21 cellular contexts compared by ENCODE assay signal in genomic region chr17:4959261-4959965, GRCh38. TPM values are rescaled to one million over a fixed set of nuclear protein-coding genes. Genes with fewer than 3 reads are reported as not detected.
DNase-seq lines count a peak whose midpoint lies in the region; FAIRE-seq and TF ChIP-seq lines count a peak whose summit lies in the region.
"Had no signal": no experiment of that assay in that cellular context is flagged by ENCODE, and none has a peak within 500 bp of the region (broad histone marks: within the 10 kb centered on the region; RNA-seq: fewer than 3 reads in every experiment).

No MANE protein-coding gene starts in this region.

- no peaks in the 10 kb centered on the region for H4K20me1 ChIP-seq in Loucy (ENCODE audit: insufficient read depth, low read length, poor library complexity, severe bottlenecking)
- H4K20me1 ChIP-seq in H1 (replicated peaks in 1 of 2; ENCODE audit: control insufficient read depth in 1 of 2, insufficient read depth in 2 of 2, low read length in 2 of 2), result peaks cover 0 to 3% of the 10 kb centered on the region in 2 experiments
- no peaks in the 10 kb centered on the region for H4K20me1 ChIP-seq in PC-9 (ENCODE audit: insufficient read depth)
- H4K20me1 ChIP-seq in GM23248 (ENCODE audit: insufficient read depth), result no peaks in the 10 kb centered on the region

- H3K9ac ChIP-seq in Loucy (ENCODE audit: low read depth, low read length, poor library complexity, severe bottlenecking), result peak overlapping the region; percentile 43
- no peak overlapping the region for H3K9ac ChIP-seq in H1 (replicated peaks in 1 of 4; ENCODE audit: extremely low read depth in 1 of 4, low read depth in 3 of 4, low read length in 3 of 4)
- no peak overlapping the region for H3K9ac ChIP-seq in GM23248
- H3K9ac ChIP-seq: parathyroid adenoma had no signal

- no peaks in the 10 kb centered on the region for H3K4me1 Mint-ChIP-seq in Calu3 (ENCODE audit: low read depth, unreplicated experiment)
- no peaks in the 10 kb centered on the region for H3K4me1 Mint-ChIP-seq in progenitor cell of endocrine pancreas (ENCODE audit: low read depth)

- H3K4ac ChIP-seq in H1 (replicated peaks; ENCODE audit: insufficient read length, low read depth, low read length), result no peak overlapping the region

- H2AFZ ChIP-seq in Loucy (ENCODE audit: low read length) (no peak overlapping the region), H1 (ENCODE audit: low read length) (no peak overlapping the region), PC-9 (no peak overlapping the region), GM23248 (no peak overlapping the region)
- H2AFZ ChIP-seq: GM23338, parathyroid adenoma had no signal

- H3K4me2 ChIP-seq in Loucy (ENCODE audit: low read depth, low read length, poor library complexity, severe bottlenecking) (peak overlapping the region; percentile 59), H1 (ENCODE audit: insufficient read depth in 1 of 2, low read depth in 2 of 2, low read length in 2 of 2) (no peak overlapping the region), PC-9 (no peak overlapping the region), GM23248 (ENCODE audit: unreplicated experiment) (no peak overlapping the region)
- H3K4me2 ChIP-seq: GM23338 had no signal

- TF ChIP-seq RAD21 in H1 (IDR thresholded peaks at IDR 0.05 in 1 of 2, conservative IDR thresholded peaks at IDR 0.05 in 1 of 2; ENCODE audit: low read depth in 2 of 2, low read length in 2 of 2), result no peak

- no peak overlapping the region for H3K18ac ChIP-seq in H1 (ENCODE audit: extremely low read depth, low read length)

- H2AK5ac ChIP-seq in H1 (ENCODE audit: low read depth, low read length), result no peak overlapping the region

- in situ Hi-C loops in GM23248 (cut with MboI), result no loop called here

- TF ChIP-seq POLR2A in H1 (IDR thresholded peaks at IDR 0.05; ENCODE audit: control extremely low read depth in 1 of 2, low read depth in 2 of 2, low read length in 2 of 2), result no peak

- H2BK5ac ChIP-seq in H1 (ENCODE audit: low read depth, low read length), result 0 out of 2 replicates have a peak overlapping the region, but pooled peaks have one; percentile 60

- H2BK12ac ChIP-seq in H1 (ENCODE audit: low read depth, low read length), result peak overlapping the region; percentile 60; the same call in 1 of the 2 replicates

- H3F3A ChIP-seq in Loucy (ENCODE audit: low read depth) (0 out of 2 replicates have a peak, but pooled peaks cover 3% of the 10 kb centered on the region), PC-9 (ENCODE audit: insufficient read depth, low read depth) (peaks cover 16% of the 10 kb centered on the region; the same call in 1 of the 2 replicates), GM23248 (ENCODE audit: insufficient read depth) (0 out of 2 replicates have a peak, but pooled peaks cover under 1% of the 10 kb centered on the region)

- no peak overlapping the region for H3K27ac Mint-ChIP-seq in Calu3 (ENCODE audit: unreplicated experiment)
- H3K27ac Mint-ChIP-seq in progenitor cell of endocrine pancreas, result peak overlapping the region; percentile 47
- H3K27ac Mint-ChIP-seq: activated CD4-positive, alpha-beta memory T cell treated with anti-CD3 and anti-CD28 coated beads for 36 hours; GM23338; natural killer cell had no signal

- H2BK15ac ChIP-seq in H1 (ENCODE audit: low read length), result no peak overlapping the region

- H3K56ac ChIP-seq in H1 (replicated peaks; ENCODE audit: insufficient read length, low read depth, low read length), result no peak overlapping the region

- no peak overlapping the region for H4K5ac ChIP-seq in H1 (ENCODE audit: insufficient read length, low read depth, low read length)

- H2BK120ac ChIP-seq in H1 (replicated peaks; ENCODE audit: low read depth, low read length), result no peak overlapping the region

- H3K4me3 Mint-ChIP-seq in Calu3 (ENCODE audit: low read depth, unreplicated experiment) (no peak overlapping the region), progenitor cell of endocrine pancreas (ENCODE audit: low read depth) (no peak overlapping the region)
- H3K4me3 Mint-ChIP-seq: activated CD4-positive, alpha-beta memory T cell treated with anti-CD3 and anti-CD28 coated beads for 36 hours; GM23338; natural killer cell had no signal

- H3K4me3 ChIP-seq in Loucy (ENCODE audit: low read length, poor library complexity, severe bottlenecking) (peak overlapping the region; percentile 34), H1 (ENCODE audit: extremely low read depth in 1 of 4, insufficient read depth in 2 of 4, low read depth in 3 of 4, low read length in 4 of 4) (no peak overlapping the region), PC-9 (no peak overlapping the region), GM23248 (no peak overlapping the region)
- H3K4me3 ChIP-seq: adrenal gland, coronary artery, GM23338, heart left ventricle, thoracic aorta had no signal

- no peak overlapping the region for H3K27ac ChIP-seq in H1 (ENCODE audit: low read depth, low read length)
- no peak overlapping the region for H3K27ac ChIP-seq in PC-9
- no peak overlapping the region for H3K27ac ChIP-seq in GM23248
- H3K27ac ChIP-seq: adrenal gland, brain microvascular endothelial cell, coronary artery, parathyroid adenoma, thoracic aorta had no signal

- H4K91ac ChIP-seq in H1 (replicated peaks; ENCODE audit: insufficient read length, low read length), result no peak overlapping the region

- no peak for FAIRE-seq in H1 (lab: Jason Lieb, UNC)

- WGBS in H1 (ENCODE audit: extremely low coverage in 1 of 2, insufficient coverage in 1 of 2, insufficient read length in 1 of 2, insufficient replicate concordance in 2 of 2, low coverage in 1 of 2, low lambda C conversion rate in 2 of 2, missing lambda C conversion rate in 1 of 2), 2 experiments, result 87% methylated on average over 16 of the region's 18 CpGs; no CpG with 5 or more reads in 1 of the 2 experiments
- 82 to 83% methylated on average over 16 to 18 of the region's 18 CpGs for WGBS in GM23248 (ENCODE audit: low coverage in 1 of 2, low lambda C conversion rate in 2 of 2, missing lambda C conversion rate in 2 of 2), 2 experiments

- H3K4me1 ChIP-seq in Loucy (ENCODE audit: insufficient read depth, low read length, poor library complexity, severe bottlenecking), result peaks cover 20% of the 10 kb centered on the region
- peaks cover 0 to 10% (median 4%) of the 10 kb centered on the region in 4 experiments; a peak in 4 of 7 replicates for H3K4me1 ChIP-seq in H1 (replicated peaks in 1 of 4; ENCODE audit: control insufficient read depth in 3 of 4, insufficient read depth in 4 of 4, low read length in 3 of 4)
- H3K4me1 ChIP-seq in PC-9 (replicated peaks; ENCODE audit: insufficient read depth), result no peaks in the 10 kb centered on the region
- no peaks in the 10 kb centered on the region for H3K4me1 ChIP-seq in GM23248 (ENCODE audit: insufficient read depth)
- H3K4me1 ChIP-seq: adrenal gland had no signal

- TF ChIP-seq EP300 in H1 (IDR thresholded peaks at IDR 0.05; ENCODE audit: borderline replicate concordance in 1 of 2, low read depth in 2 of 2, low read length in 2 of 2), result no peak

- no peak overlapping the region for H3K23ac ChIP-seq in H1 (ENCODE audit: insufficient read length)

- no peaks in the 10 kb centered on the region; the same call in 1 of the 2 replicates for H3K36me3 ChIP-seq in Loucy (ENCODE audit: insufficient read depth, low read length)
- peaks cover 0 to 2% (median 0%) of the 10 kb centered on the region in 4 experiments; a peak in 2 of 8 replicates for H3K36me3 ChIP-seq in H1 (ENCODE audit: control insufficient read depth in 2 of 4, insufficient read depth in 4 of 4, low read length in 3 of 4)
- no peaks in the 10 kb centered on the region for H3K36me3 ChIP-seq in PC-9 (ENCODE audit: low read depth)
- peaks cover 14% of the 10 kb centered on the region; the same call in 1 of the 2 replicates for H3K36me3 ChIP-seq in GM23248 (ENCODE audit: low read depth)

- TSS peak; percentile 64 for BruUV-seq in Calu3 (replicated peaks; lab: Mats Ljungman, UMichigan)
- BruUV-seq in PC-9 (replicated peaks; lab: Mats Ljungman, UMichigan), result no TSS peak

- no peaks in the 10 kb centered on the region for H3K23me2 ChIP-seq in H1 (ENCODE audit: low read depth, low read length)

- peaks cover 2% of the 10 kb centered on the region for H3K9me3 Mint-ChIP-seq in Calu3 (ENCODE audit: low read depth, unreplicated experiment)
- no peaks in the 10 kb centered on the region for H3K9me3 Mint-ChIP-seq in progenitor cell of endocrine pancreas (ENCODE audit: low read depth)
- H3K9me3 Mint-ChIP-seq: activated CD4-positive, alpha-beta memory T cell treated with anti-CD3 and anti-CD28 coated beads for 36 hours; natural killer cell had no signal

- DNase-seq in Calu3 (no peak), H1 (ENCODE audit: low read depth in 1 of 2, low spot score in 2 of 2) (no peak), progenitor cell of endocrine pancreas (ENCODE audit: low spot score, unreplicated experiment) (no peak), PC-9 (no peak), GM23248 (no peak), HT-29 (ENCODE audit: low spot score) (no peak)
- DNase-seq: activated CD4-positive, alpha-beta memory T cell treated with anti-CD3 and anti-CD28 coated beads for 36 hours; activated CD4-positive, CD25-positive, alpha-beta regulatory T cell; activated effector memory CD4-positive, alpha-beta T cell treated with anti-CD3 and anti-CD28 coated beads, Interleukin-2, amount 50 U/mL, for 16 hours; adrenal gland; brain microvascular endothelial cell; natural killer cell; NCI-H2081 treated with DMSO at 0.1 percent for 48 hours; NCI-H510A; NK-92 treated with Interleukin-12 subunit alpha and Interleukin-12 subunit beta, amount 100 ng/mL, for 24 hours had no signal

- CTCF ChIA-PET in Calu3 (lab: Charles Lee) (no interaction called here), H1 (lab: Charles Lee; ENCODE audit: partially characterized antibody) (interaction anchor here (1.3 kb wide), 1 partner anchor 19 kb away, joined by 4 read pairs; no protein-coding TSS in a partner anchor), PC-9 (lab: Charles Lee) (no interaction called here)

- peaks cover 28% of the 10 kb centered on the region for H3K36me3 Mint-ChIP-seq in Calu3 (ENCODE audit: insufficient read depth, unreplicated experiment)
- H3K36me3 Mint-ChIP-seq in progenitor cell of endocrine pancreas (ENCODE audit: insufficient read depth), result peaks cover 8% of the 10 kb centered on the region
- H3K36me3 Mint-ChIP-seq: natural killer cell had no signal

- no peaks in the 10 kb centered on the region for H3K79me2 ChIP-seq in Loucy (ENCODE audit: insufficient read depth, low read length)
- H3K79me2 ChIP-seq in H1 (ENCODE audit: control insufficient read depth in 1 of 2, insufficient read depth in 2 of 2, low read length in 2 of 2), result no peaks in the 10 kb centered on the region
- no peaks in the 10 kb centered on the region for H3K79me2 ChIP-seq in PC-9 (ENCODE audit: low read depth)
- peaks cover 6% of the 10 kb centered on the region; the same call in 1 of the 2 replicates for H3K79me2 ChIP-seq in GM23248 (ENCODE audit: insufficient read depth)

- H2BK20ac ChIP-seq in H1 (ENCODE audit: low read length), result no peak overlapping the region

- H3K27me3 Mint-ChIP-seq in Calu3 (ENCODE audit: unreplicated experiment), result no peaks in the 10 kb centered on the region
- H3K27me3 Mint-ChIP-seq in progenitor cell of endocrine pancreas, result no peaks in the 10 kb centered on the region
- H3K27me3 Mint-ChIP-seq: activated CD4-positive, alpha-beta memory T cell treated with anti-CD3 and anti-CD28 coated beads for 36 hours had no signal

- POLR2A ChIA-PET in H1 (lab: Charles Lee; ENCODE audit: partially characterized antibody), result interaction anchor here (0.6 to 32.4 kb wide), 5 partner anchors 1 to 256 kb away, joined by 3 to 987 read pairs (median 4); partner anchors contain the start of genes ENO3, PFN1, RNF167 and SLC25A11
- POLR2A ChIA-PET in PC-9 (lab: Charles Lee; ENCODE audit: unreplicated experiment), result interaction anchor here (0.6 kb wide), 1 partner anchor 100 kb away, joined by 4 read pairs; no protein-coding TSS in a partner anchor

- 0 out of 2 replicates have a peak, but pooled peaks cover 2% of the 10 kb centered on the region for H3K79me1 ChIP-seq in H1 (ENCODE audit: low read depth, low read length)

- TF ChIP-seq CTCF in Calu3 (IDR thresholded peaks at IDR 0.05; ENCODE audit: unreplicated experiment) (no peak), Loucy (conservative IDR thresholded peaks at IDR 0.05; ENCODE audit: low read length) (no peak), H1 (IDR thresholded peaks at IDR 0.05; ENCODE audit: control extremely low read depth in 1 of 3, insufficient read depth in 1 of 3, low read depth in 1 of 3, low read length in 3 of 3) (no peak), progenitor cell of endocrine pancreas (IDR thresholded peaks at IDR 0.05; ENCODE audit: unreplicated experiment) (no peak), PC-9 (conservative IDR thresholded peaks at IDR 0.05) (no peak)

- H3K9me3 ChIP-seq in Loucy (ENCODE audit: insufficient read depth, low read depth, low read length) (no peaks in the 10 kb centered on the region), H1 (ENCODE audit: insufficient read depth in 2 of 2, low read depth in 1 of 2, low read length in 1 of 2) (no peaks in the 10 kb centered on the region), PC-9 (ENCODE audit: insufficient read depth, low read depth) (no peaks in the 10 kb centered on the region), GM23248 (ENCODE audit: low read depth) (no peaks in the 10 kb centered on the region)
- H3K9me3 ChIP-seq: adrenal gland, heart left ventricle, thoracic aorta had no signal

- no peak overlapping the region for H4K8ac ChIP-seq in H1 (ENCODE audit: extremely low read depth, insufficient read depth, low read length)

- no peak overlapping the region for H3K14ac ChIP-seq in H1 (ENCODE audit: insufficient read length)

- H3K27me3 ChIP-seq in Loucy (ENCODE audit: insufficient read depth, low read length, poor library complexity, severe bottlenecking) (no peaks in the 10 kb centered on the region), H1 (replicated peaks in 1 of 4; ENCODE audit: control insufficient read depth in 3 of 4, extremely low read depth in 1 of 4, insufficient read depth in 3 of 4, low read length in 3 of 4) (no peaks in the 10 kb centered on the region), PC-9 (ENCODE audit: insufficient read depth, low read depth) (no peaks in the 10 kb centered on the region), GM23248 (replicated peaks; ENCODE audit: insufficient read depth) (no peaks in the 10 kb centered on the region)
- H3K27me3 ChIP-seq: adrenal gland, brain microvascular endothelial cell, heart left ventricle had no signal

- intact Hi-C loops in Calu3 (cut with micrococcal nuclease; ENCODE audit: unreplicated experiment), result no loop called here
- intact Hi-C loops in PC-9 (cut with micrococcal nuclease; ENCODE audit: unreplicated experiment), result no loop called here

- H3K9me2 ChIP-seq in Loucy (replicated peaks; ENCODE audit: low read depth, low read length) (no peaks in the 10 kb centered on the region), PC-9 (ENCODE audit: insufficient read depth) (no peaks in the 10 kb centered on the region), GM23248 (ENCODE audit: insufficient read depth) (no peaks in the 10 kb centered on the region)

RNA-seq across cellular contexts. Expression of gene SPAG7, which starts 8.2 kb away (rescaled TPM):
- total RNA-seq in Calu3 (2022), result 34.3 and 34.9 TPM in 2 replicates
- total RNA-seq in H1 (2021; fragmentation: NEBNext Ultra II Directional; extraction: Animal tissue kit (Norgen Biotek cat#: 25700)), result 81.9 and 83.6 TPM in 2 replicates
- polyA plus RNA-seq in H1 (2011; rRNA removed), result 74.2 and 82.1 TPM in 2 replicates
- 133 TPM for polyA plus RNA-seq in H1 (2011; cell fraction: cytosol; rRNA removed)
- polyA plus RNA-seq in H1 (2011; cell fraction: nucleus; rRNA removed), result 62.7 TPM
- polyA plus RNA-seq in H1 (2012, experiment 1 of 2), result 74.8 to 109 TPM (median 102 TPM) in 4 replicates
- polyA plus RNA-seq in H1 (2012, experiment 2 of 2), result 70.1 TPM
- polyA plus RNA-seq in H1 (2013, experiment 1 of 2), result 60.5 TPM
- 60.7 TPM for polyA plus RNA-seq in H1 (2013, experiment 2 of 2)
- 24.3 and 26.5 TPM in 2 replicates for polyA minus RNA-seq in H1 (2011; rRNA and poly(A)+ RNA removed)
- polyA minus RNA-seq in H1 (2011; cell fraction: cytosol; rRNA and poly(A)+ RNA removed), result 22.8 TPM
- polyA minus RNA-seq in H1 (2011; cell fraction: nucleus; rRNA and poly(A)+ RNA removed), result 21.9 TPM
- 70.3 and 71.4 TPM in 2 replicates for total RNA-seq in progenitor cell of endocrine pancreas
- 40.3 and 40.4 TPM in 2 replicates for total RNA-seq in PC-9 (2021)
- 39.1 and 43.1 TPM in 2 replicates for total RNA-seq in GM23248 (2014; rRNA removed; shearing (Covaris generic))
- polyA plus RNA-seq in GM23248 (2016; fragmentation: Nextera tagmentation; extraction: Ambion mirVana), result 97.7 and 107 TPM in 2 replicates
- total RNA-seq in HT-29 (2014; rRNA removed; shearing (Covaris generic)), result 20.0 and 25.7 TPM in 2 replicates

RNA-seq across cellular contexts. Expression of gene ENO3, which starts 8.5 kb away (rescaled TPM):
- total RNA-seq in Calu3 (2022), result 12.3 and 12.9 TPM in 2 replicates
- 24.1 and 25.7 TPM in 2 replicates for total RNA-seq in H1 (2021; fragmentation: NEBNext Ultra II Directional; extraction: Animal tissue kit (Norgen Biotek cat#: 25700))
- 25.0 and 36.4 TPM in 2 replicates for polyA plus RNA-seq in H1 (2011; rRNA removed)
- polyA plus RNA-seq in H1 (2011; cell fraction: cytosol; rRNA removed), result 40.3 TPM
- polyA plus RNA-seq in H1 (2011; cell fraction: nucleus; rRNA removed), result 152 TPM
- 25.0 to 36.7 TPM (median 34.0 TPM) in 4 replicates for polyA plus RNA-seq in H1 (2012, experiment 1 of 2)
- 31.1 TPM for polyA plus RNA-seq in H1 (2012, experiment 2 of 2)
- polyA plus RNA-seq in H1 (2013, experiment 1 of 2), result 19.9 TPM
- 16.5 TPM for polyA plus RNA-seq in H1 (2013, experiment 2 of 2)
- 14.4 and 17.4 TPM in 2 replicates for polyA minus RNA-seq in H1 (2011; rRNA and poly(A)+ RNA removed)
- polyA minus RNA-seq in H1 (2011; cell fraction: cytosol; rRNA and poly(A)+ RNA removed), result 12.0 TPM
- polyA minus RNA-seq in H1 (2011; cell fraction: nucleus; rRNA and poly(A)+ RNA removed), result 20.1 TPM
- 23.4 and 25.8 TPM in 2 replicates for total RNA-seq in progenitor cell of endocrine pancreas
- 29.0 and 37.2 TPM in 2 replicates for total RNA-seq in PC-9 (2021)
- total RNA-seq in GM23248 (2014; rRNA removed; shearing (Covaris generic)), result 0.38 and 1.2 TPM in 2 replicates
- 3.2 and 4.1 TPM in 2 replicates for polyA plus RNA-seq in GM23248 (2016; fragmentation: Nextera tagmentation; extraction: Ambion mirVana)
- 2.8 and 4.7 TPM in 2 replicates for total RNA-seq in HT-29 (2014; rRNA removed; shearing (Covaris generic))

RNA-seq across cellular contexts. Expression of gene PFN1, which starts 11.1 kb away (rescaled TPM):
- total RNA-seq in Calu3 (2022) (580 and 605 TPM in 2 replicates), progenitor cell of endocrine pancreas (372 and 404 TPM in 2 replicates), PC-9 (2021) (1,101 and 1,459 TPM in 2 replicates)
- 1,355 and 1,387 TPM in 2 replicates for total RNA-seq in H1 (2021; fragmentation: NEBNext Ultra II Directional; extraction: Animal tissue kit (Norgen Biotek cat#: 25700))
- polyA plus RNA-seq in H1 (2011; rRNA removed) (1,949 and 2,147 TPM in 2 replicates), GM23248 (2016; fragmentation: Nextera tagmentation; extraction: Ambion mirVana) (2,247 and 2,282 TPM in 2 replicates)
- polyA plus RNA-seq in H1 (2011; cell fraction: cytosol; rRNA removed), result 1,309 TPM
- polyA plus RNA-seq in H1 (2011; cell fraction: nucleus; rRNA removed), result 1,023 TPM
- polyA plus RNA-seq in H1 (2012, experiment 1 of 2), result 1,911 to 2,058 TPM (median 2,001 TPM) in 4 replicates
- 2,250 TPM for polyA plus RNA-seq in H1 (2012, experiment 2 of 2)
- polyA plus RNA-seq in H1 (2013, experiment 1 of 2), result 1,621 TPM
- 1,713 TPM for polyA plus RNA-seq in H1 (2013, experiment 2 of 2)
- 375 and 437 TPM in 2 replicates for polyA minus RNA-seq in H1 (2011; rRNA and poly(A)+ RNA removed)
- polyA minus RNA-seq in H1 (2011; cell fraction: cytosol; rRNA and poly(A)+ RNA removed), result 1,836 TPM
- 497 TPM for polyA minus RNA-seq in H1 (2011; cell fraction: nucleus; rRNA and poly(A)+ RNA removed)
- 621 and 886 TPM in 2 replicates for total RNA-seq in GM23248 (2014; rRNA removed; shearing (Covaris generic))
- total RNA-seq in HT-29 (2014; rRNA removed; shearing (Covaris generic)), result 2,317 and 2,656 TPM in 2 replicates

RNA-seq across cellular contexts. Expression of gene RNF167, which starts 19.3 kb away (rescaled TPM):
- total RNA-seq in Calu3 (2022) (65.2 and 77.0 TPM in 2 replicates), progenitor cell of endocrine pancreas (97.4 and 106 TPM in 2 replicates), PC-9 (2021) (122 and 135 TPM in 2 replicates)
- 140 and 147 TPM in 2 replicates for total RNA-seq in H1 (2021; fragmentation: NEBNext Ultra II Directional; extraction: Animal tissue kit (Norgen Biotek cat#: 25700))
- polyA plus RNA-seq in H1 (2011; rRNA removed) (281 and 284 TPM in 2 replicates), GM23248 (2016; fragmentation: Nextera tagmentation; extraction: Ambion mirVana) (34.2 and 36.6 TPM in 2 replicates)
- 157 TPM for polyA plus RNA-seq in H1 (2011; cell fraction: cytosol; rRNA removed)
- 259 TPM for polyA plus RNA-seq in H1 (2011; cell fraction: nucleus; rRNA removed)
- 183 to 210 TPM (median 196 TPM) in 4 replicates for polyA plus RNA-seq in H1 (2012, experiment 1 of 2)
- polyA plus RNA-seq in H1 (2012, experiment 2 of 2), result 259 TPM
- polyA plus RNA-seq in H1 (2013, experiment 1 of 2), result 230 TPM
- polyA plus RNA-seq in H1 (2013, experiment 2 of 2), result 261 TPM
- polyA minus RNA-seq in H1 (2011; rRNA and poly(A)+ RNA removed), result 107 and 125 TPM in 2 replicates
- 101 TPM for polyA minus RNA-seq in H1 (2011; cell fraction: cytosol; rRNA and poly(A)+ RNA removed)
- polyA minus RNA-seq in H1 (2011; cell fraction: nucleus; rRNA and poly(A)+ RNA removed), result 69.3 TPM
- total RNA-seq in GM23248 (2014; rRNA removed; shearing (Covaris generic)), result 19.8 and 31.7 TPM in 2 replicates
- 51.1 and 62.9 TPM in 2 replicates for total RNA-seq in HT-29 (2014; rRNA removed; shearing (Covaris generic))

RNA-seq across cellular contexts. Expression of gene SLC25A11, which starts 19.6 kb away (rescaled TPM):
- 37.7 and 38.4 TPM in 2 replicates for total RNA-seq in Calu3 (2022)
- 55.9 and 65.2 TPM in 2 replicates for total RNA-seq in H1 (2021; fragmentation: NEBNext Ultra II Directional; extraction: Animal tissue kit (Norgen Biotek cat#: 25700))
- 97.0 and 136 TPM in 2 replicates for polyA plus RNA-seq in H1 (2011; rRNA removed)
- polyA plus RNA-seq in H1 (2011; cell fraction: cytosol; rRNA removed), result 79.9 TPM
- polyA plus RNA-seq in H1 (2011; cell fraction: nucleus; rRNA removed), result 129 TPM
- polyA plus RNA-seq in H1 (2012, experiment 1 of 2), result 33.7 to 73.1 TPM (median 65.0 TPM) in 4 replicates
- polyA plus RNA-seq in H1 (2012, experiment 2 of 2), result 73.8 TPM
- polyA plus RNA-seq in H1 (2013, experiment 1 of 2), result 45.3 TPM
- polyA plus RNA-seq in H1 (2013, experiment 2 of 2), result 46.5 TPM
- 58.4 and 65.8 TPM in 2 replicates for polyA minus RNA-seq in H1 (2011; rRNA and poly(A)+ RNA removed)
- 24.7 TPM for polyA minus RNA-seq in H1 (2011; cell fraction: cytosol; rRNA and poly(A)+ RNA removed)
- polyA minus RNA-seq in H1 (2011; cell fraction: nucleus; rRNA and poly(A)+ RNA removed), result 61.7 TPM
- total RNA-seq in progenitor cell of endocrine pancreas, result 46.8 and 47.4 TPM in 2 replicates
- 50.7 and 56.2 TPM in 2 replicates for total RNA-seq in PC-9 (2021)
- 68.5 and 131 TPM in 2 replicates for total RNA-seq in GM23248 (2014; rRNA removed; shearing (Covaris generic))
- polyA plus RNA-seq in GM23248 (2016; fragmentation: Nextera tagmentation; extraction: Ambion mirVana), result 71.4 and 73.2 TPM in 2 replicates
- total RNA-seq in HT-29 (2014; rRNA removed; shearing (Covaris generic)), result 58.8 and 83.6 TPM in 2 replicates
